ENCODE assay signal across 1 cellular context in the genomic region with DNA sequence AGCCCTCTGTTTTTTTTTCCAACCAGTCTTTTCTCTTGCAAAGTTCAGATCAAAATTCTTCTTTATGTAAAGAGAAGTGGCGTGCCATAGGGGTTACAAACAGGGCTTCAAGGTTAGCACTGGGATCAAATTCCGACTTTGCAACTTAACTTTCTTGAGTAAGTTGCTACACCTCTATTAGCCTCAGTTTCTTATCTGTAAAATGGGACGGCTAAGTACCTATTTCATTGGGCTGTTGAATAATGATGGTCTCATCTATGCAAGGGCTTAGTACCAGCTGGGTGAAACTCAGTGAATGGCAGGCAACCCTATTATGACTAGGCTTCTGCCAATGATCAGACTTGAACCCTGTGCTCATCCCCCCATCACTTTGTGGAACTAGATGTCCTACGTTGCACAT.
A peak's percentile ranks its signal among the peaks of the same experiment; 100 is the strongest.
TF ChIP-seq lines count a peak whose summit lies in the region.

No MANE protein-coding gene starts in this region.

TF ChIP-seq in K562, 482 proteins besides CTCF, POLR2A, EP300 and RAD21:
- TF ChIP-seq BCOR (IDR thresholded peaks at IDR 0.05), result 0 out of 2 replicates have a peak, but pooled peaks have one; percentile 11
- TF ChIP-seq, protein P1, sequence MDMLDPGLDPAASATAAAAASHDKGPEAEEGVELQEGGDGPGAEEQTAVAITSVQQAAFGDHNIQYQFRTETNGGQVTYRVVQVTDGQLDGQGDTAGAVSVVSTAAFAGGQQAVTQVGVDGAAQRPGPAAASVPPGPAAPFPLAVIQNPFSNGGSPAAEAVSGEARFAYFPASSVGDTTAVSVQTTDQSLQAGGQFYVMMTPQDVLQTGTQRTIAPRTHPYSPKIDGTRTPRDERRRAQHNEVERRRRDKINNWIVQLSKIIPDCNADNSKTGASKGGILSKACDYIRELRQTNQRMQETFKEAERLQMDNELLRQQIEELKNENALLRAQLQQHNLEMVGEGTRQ (CRISPR knock-in tag; IDR thresholded peaks at IDR 0.05), result no peak
- TF ChIP-seq HMG20B (CRISPR knock-in tag; IDR thresholded peaks at IDR 0.05), result no peak
- TF ChIP-seq ZNF174 (CRISPR knock-in tag; IDR thresholded peaks at IDR 0.05), result no peak
- no peak for TF ChIP-seq CREB1 (IDR thresholded peaks at IDR 0.05)
- TF ChIP-seq CREB1 (CRISPR knock-in tag; IDR thresholded peaks at IDR 0.05), result no peak
- peak; percentile 38 for TF ChIP-seq RBM25 (IDR thresholded peaks at IDR 0.05; ENCODE audit: low read depth, low read length, severe bottlenecking)
- TF ChIP-seq DMBX1 (CRISPR knock-in tag; IDR thresholded peaks at IDR 0.05; ENCODE audit: borderline replicate concordance), result no peak
- no peak for TF ChIP-seq ZNF445 (CRISPR knock-in tag; IDR thresholded peaks at IDR 0.05; ENCODE audit: low read depth)
- no peak for TF ChIP-seq ZBTB7A (IDR thresholded peaks at IDR 0.05; ENCODE audit: borderline replicate concordance, control insufficient read depth, low read depth, low read length)
